23 cellular contexts compared by ENCODE assay signal in the genomic region with DNA sequence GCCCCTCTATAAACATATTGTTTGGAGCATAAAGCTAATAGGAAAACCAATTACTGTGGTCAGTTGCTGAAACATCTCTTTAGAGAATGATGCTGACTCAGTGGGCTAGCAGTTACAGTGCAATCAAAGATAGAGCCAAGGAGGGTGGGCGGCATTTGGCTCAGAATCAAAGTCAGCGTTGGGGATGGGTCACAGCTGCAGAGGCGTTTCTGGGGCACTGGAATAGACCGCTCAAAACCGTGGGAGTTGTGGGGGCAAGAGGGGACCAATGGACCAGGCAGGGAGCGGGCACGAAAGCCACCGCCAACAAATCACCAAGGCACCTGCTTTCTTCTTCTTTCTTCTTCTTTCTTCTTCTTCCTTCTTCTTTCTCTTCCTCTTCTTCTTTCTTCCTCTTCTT.
DNase-seq lines count a peak whose midpoint lies in the region; ATAC-seq and TF ChIP-seq lines count a peak whose summit lies in the region.
"Had no signal": no experiment of that assay in that cellular context is flagged by ENCODE, and none has a peak within 500 bp of the region (broad histone marks: within the 10 kb centered on the region; RNA-seq: fewer than 3 reads in every experiment).

No MANE protein-coding gene starts in this region.

- peak; percentile 6 for DNase-seq in NCI-H2227 (lab: John Stamatoyannopoulos, UW; ENCODE audit: unreplicated experiment)
- no peak for DNase-seq in NCI-H2227 treated with DMSO at 0.1 percent for 48 hours (lab: John Stamatoyannopoulos, UW)
- no peak for DNase-seq in OCI-LY7 (ENCODE audit: low spot score)
- no peak for DNase-seq in nephron progenitor cell
- no peak for DNase-seq in OCI-M2 (lab: John Stamatoyannopoulos, UW; ENCODE audit: unreplicated experiment)
- DNase-seq in stimulated activated CD4-positive, alpha-beta T cell treated with anti-CD3 and anti-CD28 coated beads, Interleukin-1b, Interleukin-23, amount 100 ng/mL, for 48 hours, result no peak
- DNase-seq: 8988T; C1 segment of cervical spinal cord; CD8-positive, alpha-beta memory T cell; DMS53; EL; GF-D8; HFFc6; NCI-H1048; NCI-H1417 treated with DMSO at 0.1 percent for 48 hours; NCI-H187; NCI-H510A; NCI-H748 treated with DMSO at 0.1 percent for 48 hours; SJCRH30; T-helper 1 cell had no signal

- H3K4me3 ChIP-seq in OCI-LY7 (ENCODE audit: low read depth, low read length, poor library complexity, severe bottlenecking), result no peak overlapping the region
- H3K4me3 ChIP-seq: SJCRH30 had no signal

- H3K27ac Mint-ChIP-seq in nephron progenitor cell, result peak overlapping the region; percentile 16
- H3K27ac Mint-ChIP-seq: CD8-positive, alpha-beta memory T cell; HFFc6 had no signal

- H3K4me2 ChIP-seq in OCI-LY7 (ENCODE audit: low read length), result peak overlapping the region; percentile 37
- H3K4me2 ChIP-seq: KMS-11 had no signal

- no peak overlapping the region for H2AFZ ChIP-seq in OCI-LY7 (ENCODE audit: low read length)

- POLR2A ChIA-PET in OCI-LY7 (lab: Charles Lee), result interaction anchor here (0.7 to 1.0 kb wide), 4 partner anchors 11 to 91 kb away, joined by 3 to 4 read pairs (median 4); no protein-coding TSS in a partner anchor

- TF ChIP-seq CTCF in OCI-LY7 (conservative IDR thresholded peaks at IDR 0.05; ENCODE audit: low read length) (no peak), nephron progenitor cell (IDR thresholded peaks at IDR 0.05) (no peak)

- H3K27me3 Mint-ChIP-seq in nephron progenitor cell (ENCODE audit: low read depth, poor library complexity), result peaks cover 42% of the 10 kb centered on the region

- peaks cover 4% of the 10 kb centered on the region; the same call in 1 of the 2 replicates for H3K9me3 ChIP-seq in OCI-LY7 (ENCODE audit: low read length)
- H3K9me3 ChIP-seq: SJCRH30 had no signal

- H3K9me2 ChIP-seq in OCI-LY7 (ENCODE audit: insufficient read depth, low read length), result no peaks in the 10 kb centered on the region

- intact Hi-C loops in OCI-LY7 (cut with micrococcal nuclease; ENCODE audit: unreplicated experiment), result no loop called here

- H4K20me1 ChIP-seq in OCI-LY7 (ENCODE audit: insufficient read depth, low read length), result no peaks in the 10 kb centered on the region

- H3K4me1 Mint-ChIP-seq in nephron progenitor cell, result peaks cover 6% of the 10 kb centered on the region
- H3K4me1 Mint-ChIP-seq: CD8-positive, alpha-beta memory T cell had no signal

- H3K36me3 Mint-ChIP-seq in nephron progenitor cell (ENCODE audit: low read depth), result no peaks in the 10 kb centered on the region

- no peak overlapping the region for H3K4me3 Mint-ChIP-seq in nephron progenitor cell
- H3K4me3 Mint-ChIP-seq: CD8-positive, alpha-beta memory T cell; HFFc6 had no signal

- no peak for ATAC-seq in HG03045 (IDR thresholded peaks at IDR 0.05; ENCODE audit: unreplicated experiment)

- H3K4me1 ChIP-seq in OCI-LY7 (ENCODE audit: insufficient read depth, low read length, poor library complexity, severe bottlenecking), result peaks cover 16% of the 10 kb centered on the region
- H3K4me1 ChIP-seq: SJCRH30 had no signal

- no TSS peak for BruUV-seq in OCI-LY7 (replicated peaks; lab: Mats Ljungman, UMichigan)

- no peaks in the 10 kb centered on the region for H3K36me3 ChIP-seq in OCI-LY7 (ENCODE audit: insufficient read depth, low read length)
- H3K36me3 ChIP-seq: SJCRH30 had no signal

- H3K79me2 ChIP-seq in OCI-LY7 (ENCODE audit: insufficient read depth, low read depth, low read length), result no peaks in the 10 kb centered on the region

- no peak overlapping the region for H3K27ac ChIP-seq in OCI-LY7 (ENCODE audit: low read depth, low read length, poor library complexity, severe bottlenecking)
- H3K27ac ChIP-seq: HL-60, KMS-11, SJCRH30 had no signal

- CTCF ChIA-PET in OCI-LY7 (lab: Charles Lee; ENCODE audit: unreplicated experiment), result interaction anchor here (1.1 to 2.1 kb wide), 3 partner anchors 8 to 54 kb away, joined by 4 to 9 read pairs (median 5); no protein-coding TSS in a partner anchor

- no peaks in the 10 kb centered on the region for H3K9me3 Mint-ChIP-seq in nephron progenitor cell
- H3K9me3 Mint-ChIP-seq: CD8-positive, alpha-beta memory T cell had no signal
